In the genomic region with DNA sequence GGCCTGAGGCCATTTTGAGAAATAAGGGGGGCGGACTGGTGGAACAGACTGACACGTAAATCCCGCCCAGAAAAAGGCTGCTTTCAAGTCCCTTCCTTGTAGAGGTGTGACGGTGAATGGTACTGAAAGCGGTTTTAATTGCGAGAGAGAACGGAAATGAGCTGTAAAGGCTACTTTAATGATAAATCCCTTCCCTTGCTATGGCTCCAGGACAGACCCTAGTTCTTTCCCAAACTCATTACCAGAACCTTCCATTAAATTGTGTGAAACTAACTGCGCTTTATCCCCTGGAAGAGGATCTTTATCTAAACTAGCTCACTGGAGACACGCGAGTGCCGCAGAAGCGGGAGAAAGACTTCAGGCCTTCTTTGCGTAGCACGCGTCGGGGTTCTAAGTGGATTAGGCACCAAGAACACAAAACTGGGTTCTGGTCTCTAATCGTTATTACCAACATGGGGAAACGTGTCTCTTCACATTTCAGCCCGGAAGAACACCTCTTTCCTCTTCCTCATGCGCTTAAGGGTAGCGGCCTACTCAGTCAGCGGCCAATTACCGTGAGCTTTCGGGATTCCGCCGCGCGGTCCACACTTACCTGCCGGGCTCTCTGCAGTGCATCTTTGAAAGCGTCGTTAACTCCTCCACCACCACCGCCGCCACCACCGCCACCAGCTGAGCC, we compare ENCODE assay signal across 1 cellular context.
TF ChIP-seq lines count a peak whose summit lies in the region.

No MANE protein-coding gene starts in this region.

TF ChIP-seq in GM12878, 131 proteins besides CTCF, POLR2A, EP300 and RAD21 (continued from another document and continues in another):
- TF ChIP-seq ATF7 (IDR thresholded peaks at IDR 0.05; ENCODE audit: low read depth) (peak; percentile 51; the same call in 1 of the 2 replicates), POLR2AphosphoS2 (IDR thresholded peaks at IDR 0.05; ENCODE audit: low read depth, low read length) (peak; percentile 12; the same call in 1 of the 2 replicates), CBFB (IDR thresholded peaks at IDR 0.05; ENCODE audit: low read depth) (no peak; the same call in 1 of the 2 replicates), RELA (IDR thresholded peaks at IDR 0.05; ENCODE audit: borderline replicate concordance, partially characterized antibody) (no peak), IKZF2 (IDR thresholded peaks at IDR 0.05) (0 out of 4 replicates have a peak, but pooled peaks of 1 of the 2 experiments have one; percentile 60), RFX5 (IDR thresholded peaks at IDR 0.05; ENCODE audit: low read depth, low read length) (no peak), BRCA1 (IDR thresholded peaks at IDR 0.05; ENCODE audit: low read depth, low read length) (no peak), MEF2A (IDR thresholded peaks at IDR 0.05; ENCODE audit: insufficient read depth, low read depth, low read length) (peak; percentile 63; the same call in 1 of the 2 replicates), PAX5 (IDR thresholded peaks at IDR 0.05; ENCODE audit: borderline replicate concordance, low read depth, low read length) (no peak), SKIL (IDR thresholded peaks at IDR 0.05; ENCODE audit: low read depth, poor library complexity, severe bottlenecking) (peak; percentile 47), CEBPZ (IDR thresholded peaks at IDR 0.05; ENCODE audit: low read depth, low read length) (no peak), CREB1 (IDR thresholded peaks at IDR 0.05; ENCODE audit: low read depth) (peak; percentile 81), TCF7 (IDR thresholded peaks at IDR 0.05; ENCODE audit: borderline replicate concordance) (peak; percentile 6; the same call in 1 of the 2 replicates), GATAD2B (conservative IDR thresholded peaks at IDR 0.05; ENCODE audit: low read depth) (peak; percentile 78), EED (IDR thresholded peaks at IDR 0.05; ENCODE audit: low read depth) (0 out of 2 replicates have a peak, but pooled peaks have one; percentile 31), CHD2 (IDR thresholded peaks at IDR 0.05; ENCODE audit: borderline replicate concordance, low read depth, low read length) (peak; percentile 53; the same call in 1 of the 2 replicates), TARDBP (IDR thresholded peaks at IDR 0.05; ENCODE audit: borderline replicate concordance) (0 out of 2 replicates have a peak, but pooled peaks have one; percentile 23), YY1 (IDR thresholded peaks at IDR 0.05; ENCODE audit: low read depth, low read length) (peak; percentile 95), SIN3A (IDR thresholded peaks at IDR 0.05; ENCODE audit: low read depth, low read length) (0 out of 2 replicates have a peak, but pooled peaks have one; percentile 21), ETV6 (conservative IDR thresholded peaks at IDR 0.05 in 1 of 2, IDR thresholded peaks at IDR 0.05 in 1 of 2; ENCODE audit: borderline replicate concordance in 1 of 2, low read depth in 1 of 2) (peak in 1 of 2 experiments; percentile 47; a peak in 1 of 4 replicates), TBL1XR1 (IDR thresholded peaks at IDR 0.05; ENCODE audit: low read depth, low read length) (peak; percentile 22; the same call in 1 of the 2 replicates), MXI1 (IDR thresholded peaks at IDR 0.05; ENCODE audit: low read depth, low read length) (peak; percentile 61; the same call in 1 of the 2 replicates), JUNB (IDR thresholded peaks at IDR 0.05) (peak; percentile 80), LARP7 (IDR thresholded peaks at IDR 0.05) (peak; percentile 69), EZH2 (IDR thresholded peaks at IDR 0.05; ENCODE audit: borderline replicate concordance, control insufficient read depth, low read depth, low read length) (no peak), SRF (IDR thresholded peaks at IDR 0.05; ENCODE audit: low read depth in 2 of 2, low read length in 2 of 2) (0 out of 4 replicates have a peak, but pooled peaks of 1 of the 2 experiments have one; percentile 29), RELB (IDR thresholded peaks at IDR 0.05; ENCODE audit: low read depth) (peak; percentile 59), SMARCA5 (IDR thresholded peaks at IDR 0.05) (peak; percentile 84), BMI1 (IDR thresholded peaks at IDR 0.05; ENCODE audit: borderline replicate concordance) (0 out of 2 replicates have a peak, but pooled peaks have one; percentile 12), FOXM1 (IDR thresholded peaks at IDR 0.05; ENCODE audit: low read depth, low read length) (peak; percentile 36; the same call in 1 of the 2 replicates), EGR1 (IDR thresholded peaks at IDR 0.05; ENCODE audit: borderline replicate concordance in 1 of 2, low read depth in 2 of 2, low read length in 2 of 2) (peak in 1 of 2 experiments; percentile 17; a peak in 1 of 3 replicates)
- TF ChIP-seq, protein P1, sequence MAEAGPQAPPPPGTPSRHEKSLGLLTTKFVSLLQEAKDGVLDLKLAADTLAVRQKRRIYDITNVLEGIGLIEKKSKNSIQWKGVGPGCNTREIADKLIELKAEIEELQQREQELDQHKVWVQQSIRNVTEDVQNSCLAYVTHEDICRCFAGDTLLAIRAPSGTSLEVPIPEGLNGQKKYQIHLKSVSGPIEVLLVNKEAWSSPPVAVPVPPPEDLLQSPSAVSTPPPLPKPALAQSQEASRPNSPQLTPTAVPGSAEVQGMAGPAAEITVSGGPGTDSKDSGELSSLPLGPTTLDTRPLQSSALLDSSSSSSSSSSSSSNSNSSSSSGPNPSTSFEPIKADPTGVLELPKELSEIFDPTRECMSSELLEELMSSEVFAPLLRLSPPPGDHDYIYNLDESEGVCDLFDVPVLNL (IDR thresholded peaks at IDR 0.05; ENCODE audit: low read depth, low read length): 0 out of 2 replicates have a peak, but pooled peaks have one; percentile 56
- TF ChIP-seq, protein P2, sequence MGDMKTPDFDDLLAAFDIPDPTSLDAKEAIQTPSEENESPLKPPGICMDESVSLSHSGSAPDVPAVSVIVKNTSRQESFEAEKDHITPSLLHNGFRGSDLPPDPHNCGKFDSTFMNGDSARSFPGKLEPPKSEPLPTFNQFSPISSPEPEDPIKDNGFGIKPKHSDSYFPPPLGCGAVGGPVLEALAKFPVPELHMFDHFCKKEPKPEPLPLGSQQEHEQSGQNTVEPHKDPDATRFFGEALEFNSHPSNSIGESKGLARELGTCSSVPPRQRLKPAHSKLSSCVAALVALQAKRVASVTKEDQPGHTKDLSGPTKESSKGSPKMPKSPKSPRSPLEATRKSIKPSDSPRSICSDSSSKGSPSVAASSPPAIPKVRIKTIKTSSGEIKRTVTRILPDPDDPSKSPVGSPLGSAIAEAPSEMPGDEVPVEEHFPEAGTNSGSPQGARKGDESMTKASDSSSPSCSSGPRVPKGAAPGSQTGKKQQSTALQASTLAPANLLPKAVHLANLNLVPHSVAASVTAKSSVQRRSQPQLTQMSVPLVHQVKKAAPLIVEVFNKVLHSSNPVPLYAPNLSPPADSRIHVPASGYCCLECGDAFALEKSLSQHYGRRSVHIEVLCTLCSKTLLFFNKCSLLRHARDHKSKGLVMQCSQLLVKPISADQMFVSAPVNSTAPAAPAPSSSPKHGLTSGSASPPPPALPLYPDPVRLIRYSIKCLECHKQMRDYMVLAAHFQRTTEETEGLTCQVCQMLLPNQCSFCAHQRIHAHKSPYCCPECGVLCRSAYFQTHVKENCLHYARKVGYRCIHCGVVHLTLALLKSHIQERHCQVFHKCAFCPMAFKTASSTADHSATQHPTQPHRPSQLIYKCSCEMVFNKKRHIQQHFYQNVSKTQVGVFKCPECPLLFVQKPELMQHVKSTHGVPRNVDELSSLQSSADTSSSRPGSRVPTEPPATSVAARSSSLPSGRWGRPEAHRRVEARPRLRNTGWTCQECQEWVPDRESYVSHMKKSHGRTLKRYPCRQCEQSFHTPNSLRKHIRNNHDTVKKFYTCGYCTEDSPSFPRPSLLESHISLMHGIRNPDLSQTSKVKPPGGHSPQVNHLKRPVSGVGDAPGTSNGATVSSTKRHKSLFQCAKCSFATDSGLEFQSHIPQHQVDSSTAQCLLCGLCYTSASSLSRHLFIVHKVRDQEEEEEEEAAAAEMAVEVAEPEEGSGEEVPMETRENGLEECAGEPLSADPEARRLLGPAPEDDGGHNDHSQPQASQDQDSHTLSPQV (IDR thresholded peaks at IDR 0.05): no peak
- TF ChIP-seq, protein P3, sequence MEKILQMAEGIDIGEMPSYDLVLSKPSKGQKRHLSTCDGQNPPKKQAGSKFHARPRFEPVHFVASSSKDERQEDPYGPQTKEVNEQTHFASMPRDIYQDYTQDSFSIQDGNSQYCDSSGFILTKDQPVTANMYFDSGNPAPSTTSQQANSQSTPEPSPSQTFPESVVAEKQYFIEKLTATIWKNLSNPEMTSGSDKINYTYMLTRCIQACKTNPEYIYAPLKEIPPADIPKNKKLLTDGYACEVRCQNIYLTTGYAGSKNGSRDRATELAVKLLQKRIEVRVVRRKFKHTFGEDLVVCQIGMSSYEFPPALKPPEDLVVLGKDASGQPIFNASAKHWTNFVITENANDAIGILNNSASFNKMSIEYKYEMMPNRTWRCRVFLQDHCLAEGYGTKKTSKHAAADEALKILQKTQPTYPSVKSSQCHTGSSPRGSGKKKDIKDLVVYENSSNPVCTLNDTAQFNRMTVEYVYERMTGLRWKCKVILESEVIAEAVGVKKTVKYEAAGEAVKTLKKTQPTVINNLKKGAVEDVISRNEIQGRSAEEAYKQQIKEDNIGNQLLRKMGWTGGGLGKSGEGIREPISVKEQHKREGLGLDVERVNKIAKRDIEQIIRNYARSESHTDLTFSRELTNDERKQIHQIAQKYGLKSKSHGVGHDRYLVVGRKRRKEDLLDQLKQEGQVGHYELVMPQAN (conservative IDR thresholded peaks at IDR 0.05): peak; percentile 70; the same call in 1 of the 2 replicates
- TF ChIP-seq, protein P4, sequence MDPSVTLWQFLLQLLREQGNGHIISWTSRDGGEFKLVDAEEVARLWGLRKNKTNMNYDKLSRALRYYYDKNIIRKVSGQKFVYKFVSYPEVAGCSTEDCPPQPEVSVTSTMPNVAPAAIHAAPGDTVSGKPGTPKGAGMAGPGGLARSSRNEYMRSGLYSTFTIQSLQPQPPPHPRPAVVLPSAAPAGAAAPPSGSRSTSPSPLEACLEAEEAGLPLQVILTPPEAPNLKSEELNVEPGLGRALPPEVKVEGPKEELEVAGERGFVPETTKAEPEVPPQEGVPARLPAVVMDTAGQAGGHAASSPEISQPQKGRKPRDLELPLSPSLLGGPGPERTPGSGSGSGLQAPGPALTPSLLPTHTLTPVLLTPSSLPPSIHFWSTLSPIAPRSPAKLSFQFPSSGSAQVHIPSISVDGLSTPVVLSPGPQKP (IDR thresholded peaks at IDR 0.05; ENCODE audit: low read depth, low read length): no peak
- TF ChIP-seq, protein P5, sequence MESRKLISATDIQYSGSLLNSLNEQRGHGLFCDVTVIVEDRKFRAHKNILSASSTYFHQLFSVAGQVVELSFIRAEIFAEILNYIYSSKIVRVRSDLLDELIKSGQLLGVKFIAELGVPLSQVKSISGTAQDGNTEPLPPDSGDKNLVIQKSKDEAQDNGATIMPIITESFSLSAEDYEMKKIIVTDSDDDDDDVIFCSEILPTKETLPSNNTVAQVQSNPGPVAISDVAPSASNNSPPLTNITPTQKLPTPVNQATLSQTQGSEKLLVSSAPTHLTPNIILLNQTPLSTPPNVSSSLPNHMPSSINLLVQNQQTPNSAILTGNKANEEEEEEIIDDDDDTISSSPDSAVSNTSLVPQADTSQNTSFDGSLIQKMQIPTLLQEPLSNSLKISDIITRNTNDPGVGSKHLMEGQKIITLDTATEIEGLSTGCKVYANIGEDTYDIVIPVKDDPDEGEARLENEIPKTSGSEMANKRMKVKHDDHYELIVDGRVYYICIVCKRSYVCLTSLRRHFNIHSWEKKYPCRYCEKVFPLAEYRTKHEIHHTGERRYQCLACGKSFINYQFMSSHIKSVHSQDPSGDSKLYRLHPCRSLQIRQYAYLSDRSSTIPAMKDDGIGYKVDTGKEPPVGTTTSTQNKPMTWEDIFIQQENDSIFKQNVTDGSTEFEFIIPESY (IDR thresholded peaks at IDR 0.05): no peak
